9 cellular contexts compared by ENCODE assay signal in the genomic region with DNA sequence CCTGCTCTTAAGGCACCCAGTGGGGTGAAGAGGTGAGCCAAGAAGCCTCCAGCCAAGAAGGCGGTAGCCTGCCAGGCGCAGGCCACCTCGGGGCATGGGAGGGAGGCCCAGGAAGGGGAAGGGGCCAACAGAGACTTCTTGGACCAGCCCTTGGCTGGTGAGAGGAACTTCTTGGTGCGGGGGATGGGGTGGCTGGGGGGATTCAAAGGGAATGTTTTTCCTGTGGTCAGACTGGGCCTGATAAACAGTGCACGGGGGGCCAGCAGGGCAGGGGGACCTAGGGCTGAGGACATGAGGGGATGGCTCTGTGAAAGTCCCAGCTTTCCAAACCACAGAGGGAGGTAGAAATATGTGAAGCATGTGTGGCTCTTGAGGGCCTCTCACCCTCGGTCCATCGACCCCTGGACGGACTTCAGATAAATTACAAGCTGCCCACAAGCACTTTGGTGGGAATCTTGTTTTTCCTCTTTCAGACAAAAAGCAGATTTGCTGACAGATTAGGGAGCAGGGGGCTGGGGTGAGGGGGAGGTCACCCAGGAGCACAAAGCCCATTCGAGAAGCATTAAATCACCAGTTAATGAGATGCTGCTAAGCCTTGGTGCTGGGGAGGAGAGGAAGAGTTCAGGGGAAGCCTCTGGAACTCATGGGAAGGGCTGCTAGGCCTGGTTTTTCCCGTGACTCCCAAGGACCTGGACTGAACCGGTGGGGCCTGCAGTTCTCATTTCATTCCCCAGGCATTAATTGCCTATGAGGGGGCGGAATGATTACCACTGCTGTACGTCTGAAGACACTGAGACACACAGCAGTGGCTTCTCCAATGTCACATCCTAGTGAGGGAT. TPM values are rescaled to one million over a fixed set of nuclear protein-coding genes. Genes with fewer than 3 reads are reported as not detected.
DNase-seq lines count a peak whose midpoint lies in the region; ATAC-seq and TF ChIP-seq lines count a peak whose summit lies in the region.
"Had no signal": no experiment of that assay in that cellular context is flagged by ENCODE, and none has a peak within 500 bp of the region (broad histone marks: within the 10 kb centered on the region; RNA-seq: fewer than 3 reads in every experiment).

No MANE protein-coding gene starts in this region.

- peak; percentile 78 to 98 for DNase-seq in cardiac muscle cell (ENCODE audit: low read depth in 1 of 2, low spot score in 1 of 2)
- no peak for DNase-seq in Right ventricle myocardium superior
- DNase-seq in activated CD8-positive, alpha-beta T cell treated with anti-CD3 and anti-CD28 coated beads, Interleukin-2, amount 10 ng/mL, durations not matched to agents 7 days and 5 days, result no peak
- DNase-seq in left lung, result no peak
- DNase-seq in upper lobe of right lung, result no peak

- H3K4me3 ChIP-seq in cardiac muscle cell, result no peak overlapping the region
- H3K4me3 ChIP-seq in left lung, result no peak overlapping the region
- no peak overlapping the region for H3K4me3 ChIP-seq in upper lobe of right lung

- H3K36me3 ChIP-seq in cardiac muscle cell, result no peaks in the 10 kb centered on the region
- no peaks in the 10 kb centered on the region for H3K36me3 ChIP-seq in left lung
- H3K36me3 ChIP-seq in upper lobe of right lung, result no peaks in the 10 kb centered on the region

- peak overlapping the region; percentile 63 for H3K27ac Mint-ChIP-seq in activated CD8-positive, alpha-beta T cell treated with anti-CD3 and anti-CD28 coated beads, Interleukin-2, amount 10 ng/mL, durations not matched to agents 7 days and 5 days

- H3K27me3 ChIP-seq in cardiac muscle cell (no peaks in the 10 kb centered on the region), left lung (peaks cover 0 to 16% of the 10 kb centered on the region in 2 donors), upper lobe of right lung (no peaks in the 10 kb centered on the region)

- ATAC-seq in Right ventricle myocardium superior (ENCODE audit: poor library complexity) (no peak), left lung (peak; percentile 30), upper lobe of right lung (peak; percentile 14), HG02623 (IDR thresholded peaks at IDR 0.05; ENCODE audit: unreplicated experiment) (no peak), GM21423 (IDR thresholded peaks at IDR 0.05; ENCODE audit: unreplicated experiment) (no peak)
- ATAC-seq in activated CD8-positive, alpha-beta T cell treated with anti-CD3 and anti-CD28 coated beads, Interleukin-2, amount 10 ng/mL, durations not matched to agents 7 days and 5 days, result no peak
- no peak for ATAC-seq in activated CD4-positive, CD25-positive, alpha-beta regulatory T cell treated with anti-CD3 and anti-CD28 coated beads, Interleukin-2, amount 50 U/mL, for 24 hours

- H3K9me3 ChIP-seq in cardiac muscle cell (ENCODE audit: low read depth), result no peaks in the 10 kb centered on the region
- H3K9me3 ChIP-seq in left lung, result no peaks in the 10 kb centered on the region
- no peaks in the 10 kb centered on the region for H3K9me3 ChIP-seq in upper lobe of right lung

- CTCF ChIA-PET in activated CD8-positive, alpha-beta T cell treated with anti-CD3 and anti-CD28 coated beads, Interleukin-2, amount 10 ng/mL, durations not matched to agents 7 days and 5 days (lab: Charles Lee), result interaction anchor here (1.2 to 1.4 kb wide), 2 partner anchors 13 to 60 kb away, joined by 3 to 8 read pairs; no protein-coding TSS in a partner anchor

- no peaks in the 10 kb centered on the region for H3K9me3 Mint-ChIP-seq in activated CD8-positive, alpha-beta T cell treated with anti-CD3 and anti-CD28 coated beads, Interleukin-2, amount 10 ng/mL, durations not matched to agents 7 days and 5 days (ENCODE audit: insufficient read depth)

- H3K4me1 ChIP-seq in cardiac muscle cell (ENCODE audit: low read depth), result peaks cover 19% of the 10 kb centered on the region
- peaks cover 28 to 33% of the 10 kb centered on the region in 2 donors for H3K4me1 ChIP-seq in left lung
- peaks cover 38% of the 10 kb centered on the region for H3K4me1 ChIP-seq in upper lobe of right lung

- peaks cover 55% of the 10 kb centered on the region for H3K4me1 Mint-ChIP-seq in activated CD8-positive, alpha-beta T cell treated with anti-CD3 and anti-CD28 coated beads, Interleukin-2, amount 10 ng/mL, durations not matched to agents 7 days and 5 days (ENCODE audit: low read depth)

- peaks cover 12% of the 10 kb centered on the region for H3K27me3 Mint-ChIP-seq in activated CD8-positive, alpha-beta T cell treated with anti-CD3 and anti-CD28 coated beads, Interleukin-2, amount 10 ng/mL, durations not matched to agents 7 days and 5 days (ENCODE audit: low read depth)

- TF ChIP-seq CTCF in cardiac muscle cell (IDR thresholded peaks at IDR 0.05; ENCODE audit: low read depth, low read length) (no peak), left lung (IDR thresholded peaks at IDR 0.05) (no peak), upper lobe of right lung (IDR thresholded peaks at IDR 0.05) (no peak)

- H3K4me3 Mint-ChIP-seq in activated CD8-positive, alpha-beta T cell treated with anti-CD3 and anti-CD28 coated beads, Interleukin-2, amount 10 ng/mL, durations not matched to agents 7 days and 5 days, result no peak overlapping the region

- POLR2A ChIA-PET in activated CD8-positive, alpha-beta T cell treated with anti-CD3 and anti-CD28 coated beads, Interleukin-2, amount 10 ng/mL, durations not matched to agents 7 days and 5 days (lab: Charles Lee), result interaction anchor here (1.1 kb wide), 1 partner anchor 16 kb away, joined by 5 read pairs; no protein-coding TSS in a partner anchor

- H3K36me3 Mint-ChIP-seq in activated CD8-positive, alpha-beta T cell treated with anti-CD3 and anti-CD28 coated beads, Interleukin-2, amount 10 ng/mL, durations not matched to agents 7 days and 5 days (ENCODE audit: low read depth), result no peaks in the 10 kb centered on the region

- H3K27ac ChIP-seq in cardiac muscle cell (peak overlapping the region; percentile 95), left lung (peak overlapping the region in 1 of 2 donors; percentile 15), upper lobe of right lung (peak overlapping the region; percentile 36)

- intact Hi-C loops in Right ventricle myocardium superior (cut with DNase I) (no loop called here), left lung (cut with DNase I) (no loop called here), upper lobe of right lung (cut with DNase I) (no loop called here)

RNA-seq across cellular contexts. Expression of gene CRYGN, which starts 11.3 kb away (rescaled TPM):
- total RNA-seq in cardiac muscle cell (1.0 and 1.3 TPM in 2 replicates), Right ventricle myocardium superior (0.43 TPM), left lung (not detected), upper lobe of right lung (not detected)
- polyA plus RNA-seq in cardiac muscle cell, result 0.46 and 0.77 TPM in 2 replicates
- under 1 TPM; 0.34 to 0.50 TPM for total RNA-seq in activated CD8-positive, alpha-beta T cell treated with anti-CD3 and anti-CD28 coated beads, Interleukin-2, amount 10 ng/mL, durations not matched to agents 7 days and 5 days
- total RNA-seq: G401 had no signal

RNA-seq across cellular contexts. Expression of gene WDR86, which starts 18.8 kb away (rescaled TPM):
- 71.8 and 130 TPM in 2 replicates for total RNA-seq in cardiac muscle cell
- 58.8 and 87.0 TPM in 2 replicates for polyA plus RNA-seq in cardiac muscle cell
- total RNA-seq in Right ventricle myocardium superior, result 0.48 TPM
- under 1 TPM; 0.26 to 0.32 TPM for total RNA-seq in activated CD8-positive, alpha-beta T cell treated with anti-CD3 and anti-CD28 coated beads, Interleukin-2, amount 10 ng/mL, durations not matched to agents 7 days and 5 days
- 1 to 10 TPM in 1 of 2 donors, under 1 TPM in 1; 0.85 to 1.1 TPM for total RNA-seq in left lung
- 1.3 TPM for total RNA-seq in upper lobe of right lung

Comparison
In these comparisons a context has a peak if more than half of its experiments do, and no peak if none do; other contexts are left out.
1. DNase-seq: peak in cardiac muscle cell (2 of 2); none in Right ventricle myocardium superior (single experiment), activated CD8-positive, alpha-beta T cell treated with anti-CD3 and anti-CD28 coated beads, Interleukin-2, amount 10 ng/mL, durations not matched to agents 7 days and 5 days (single experiment), left lung (0 of 2) and upper lobe of right lung (single experiment).
2. RNA of gene WDR86, which starts 18.8 kb away (total RNA-seq): 71.8 to 130 TPM in cardiac muscle cell; 1.3 TPM in upper lobe of right lung (single experiment), 0.85 to 1.1 TPM in left lung, 0.48 TPM in Right ventricle myocardium superior (single experiment) and 0.26 to 0.32 TPM in activated CD8-positive, alpha-beta T cell treated with anti-CD3 and anti-CD28 coated beads, Interleukin-2, amount 10 ng/mL, durations not matched to agents 7 days and 5 days; every median in the first group is over 10 times any median in the second.
3. ATAC-seq: peak in left lung (single experiment) and upper lobe of right lung (single experiment); none in Right ventricle myocardium superior (single experiment), activated CD8-positive, alpha-beta T cell treated with anti-CD3 and anti-CD28 coated beads, Interleukin-2, amount 10 ng/mL, durations not matched to agents 7 days and 5 days (single experiment), activated CD4-positive, CD25-positive, alpha-beta regulatory T cell treated with anti-CD3 and anti-CD28 coated beads, Interleukin-2, amount 50 U/mL, for 24 hours (0 of 2), HG02623 (single experiment) and GM21423 (single experiment).